9 cellular contexts compared by ENCODE assay signal in genomic region chr10:32961892-32962369, GRCh38. TPM values are rescaled to one million over a fixed set of nuclear protein-coding genes. Genes with fewer than 3 reads are reported as not detected.
A peak's percentile ranks its signal among the peaks of the same experiment; 100 is the strongest.
DNase-seq lines count a peak whose midpoint lies in the region; ATAC-seq lines count a peak whose summit lies in the region.
"Had no signal": no experiment of that assay in that cellular context is flagged by ENCODE, and none has a peak within 500 bp of the region (broad histone marks: within the 10 kb centered on the region; RNA-seq: fewer than 3 reads in every experiment).

No MANE protein-coding gene starts in this region.

- H3K23ac ChIP-seq in trophoblast cell (ENCODE audit: low read length): no peak overlapping the region

- H3K4me3 ChIP-seq in trophoblast cell (ENCODE audit: low read depth, low read length): no peak overlapping the region

- no peaks in the 10 kb centered on the region for H3K27me3 ChIP-seq in trophoblast cell (ENCODE audit: insufficient read depth, low read length)

- H2BK5ac ChIP-seq in trophoblast cell (ENCODE audit: low read depth, low read length, poor library complexity): peak overlapping the region; percentile 37

- H3K4me1 ChIP-seq in trophoblast cell (ENCODE audit: control insufficient read depth in 1 of 2, insufficient read depth in 2 of 2, low read length in 2 of 2): peaks cover 5 to 12% of the 10 kb centered on the region in 2 experiments

- H2BK12ac ChIP-seq in trophoblast cell (ENCODE audit: low read length): no peak overlapping the region

- no peak overlapping the region for H4K12ac ChIP-seq in trophoblast cell (ENCODE audit: low read depth, low read length)

- peaks cover 0 to 3% of the 10 kb centered on the region in 2 experiments for H3K36me3 ChIP-seq in trophoblast cell (ENCODE audit: control insufficient read depth in 1 of 2, insufficient read depth in 2 of 2, low read length in 2 of 2)

- DNase-seq in EL (peak; percentile 88), RPMI7951 (ENCODE audit: low read depth) (peak; percentile 94), fibroblast of peridontal ligament (ENCODE audit: extremely low read depth) (peak; percentile 90), trophoblast cell (peak; percentile 77 to 91), mesenteric fat pad (ENCODE audit: low spot score) (no peak), epidermal melanocyte (ENCODE audit: insufficient read length, low spot score) (no peak)
- DNase-seq: activated CD4-positive, alpha-beta T cell treated with anti-CD3 and anti-CD28 coated beads for 1 hour had no signal

- H4K91ac ChIP-seq in trophoblast cell (ENCODE audit: low read depth, low read length): no peak overlapping the region

- no peak overlapping the region for H3K18ac ChIP-seq in trophoblast cell (ENCODE audit: low read length)

- WGBS in trophoblast cell (ENCODE audit: extremely low coverage, insufficient coverage, insufficient read length): no CpG with 5 or more reads among the region's 2 CpGs

- no peak for ATAC-seq in activated CD4-positive, CD25-positive, alpha-beta regulatory T cell treated with anti-CD3 and anti-CD28 coated beads, Interleukin-2, amount 50 U/mL, for 24 hours
- ATAC-seq in HG03354 (IDR thresholded peaks at IDR 0.05; ENCODE audit: poor library complexity, severe bottlenecking, unreplicated experiment): no peak

- H3K79me2 ChIP-seq in trophoblast cell (ENCODE audit: control insufficient read depth, insufficient read depth, low read length, poor library complexity): peaks cover 11% of the 10 kb centered on the region

- no peak overlapping the region for H3K9ac ChIP-seq in trophoblast cell (ENCODE audit: low read length)

- no peak overlapping the region for H4K8ac ChIP-seq in trophoblast cell (ENCODE audit: low read depth, low read length)

- H2AFZ ChIP-seq in trophoblast cell (ENCODE audit: insufficient read depth, low read length, poor library complexity): no peak overlapping the region

- H2BK120ac ChIP-seq in trophoblast cell (ENCODE audit: insufficient read depth, low read length, poor library complexity): no peak overlapping the region

- H3K9me3 ChIP-seq in trophoblast cell (ENCODE audit: insufficient read depth, low read depth, low read length): no peaks in the 10 kb centered on the region

- H3K4ac ChIP-seq in trophoblast cell (ENCODE audit: low read depth, low read length): no peak overlapping the region

- peaks cover 28% of the 10 kb centered on the region for H3K79me1 ChIP-seq in trophoblast cell (ENCODE audit: low read length)

- H3K27ac ChIP-seq in trophoblast cell (ENCODE audit: low read depth, low read length): peak overlapping the region; percentile 90

- peak overlapping the region; percentile 24 for H3K4me2 ChIP-seq in trophoblast cell (ENCODE audit: low read length)

- H2AK5ac ChIP-seq in trophoblast cell (ENCODE audit: low read length): no peak overlapping the region

- no peak overlapping the region for H3K14ac ChIP-seq in trophoblast cell (ENCODE audit: low read length)

RNA-seq across cellular contexts. Expression of gene ITGB1, which starts 3.9 kb away (rescaled TPM):
- 1,963 and 2,059 TPM in 2 replicates for total RNA-seq in RPMI7951 (2014; rRNA removed; shearing (Covaris generic))
- polyA plus RNA-seq in trophoblast cell (2013): 787 and 808 TPM in 2 replicates
- total RNA-seq in mesenteric fat pad: 601 TPM

Comparison
In these comparisons a context has a peak if more than half of its experiments do, and no peak if none do; other contexts are left out.
1. DNase-seq: peak in EL (single experiment), RPMI7951 (single experiment), fibroblast of peridontal ligament (single experiment) and trophoblast cell (2 of 2); none in mesenteric fat pad (single experiment) and epidermal melanocyte (single experiment).